In genomic region chr22:47002692-47003091, GRCh38 we compare ENCODE assay signal across 35 cellular contexts.
"Had no signal": no experiment of that assay in that cellular context is flagged by ENCODE, and none has a peak within 500 bp of the region (broad histone marks: within the 10 kb centered on the region; RNA-seq: fewer than 3 reads in every experiment).

No MANE protein-coding gene starts in this region.

- H3K4me2 ChIP-seq: SK-N-SH had no signal

- H3K9me3 Mint-ChIP-seq: activated B cell treated with CpG ODN at 0.5 μM for 24 hours; activated CD4-positive, alpha-beta memory T cell treated with anti-CD3 and anti-CD28 coated beads for 36 hours; activated T-cell treated with anti-CD3 and anti-CD28 coated beads, Interleukin-2, amount 50 U/mL, for 72 hours; activated T-helper 17 cell treated with anti-CD3 and anti-CD28 coated beads, Interleukin-2, amount 50 U/mL, for 72 hours; brain; T-helper 1 cell treated with Interleukin-12 subunit alpha and Interleukin-12 subunit beta and Interleukin-4 antibody, amounts not matched to agents 30 μg/mL and 1 μg/mL, for 36 hours; T-helper 2 cell treated with Interferon-gamma antibody and Interleukin-4, amounts not matched to agents 5 μg/mL and 100 μg/mL, for 36 hours had no signal

- H3K4me3 ChIP-seq: MG63, Peyer's patch, SJSA1 had no signal

- H3K27me3 ChIP-seq: MG63, Peyer's patch, SJSA1 had no signal

- H3K9me2 ChIP-seq: SK-N-SH had no signal

- H3K27me3 Mint-ChIP-seq: activated B cell treated with CpG ODN at 0.5 μM for 24 hours; activated CD4-positive, alpha-beta memory T cell treated with anti-CD3 and anti-CD28 coated beads for 36 hours; activated CD8-positive, alpha-beta memory T cell treated with anti-CD3 and anti-CD28 coated beads, Interleukin-2, amount 10 ng/mL, durations not matched to agents 7 days and 5 days; activated T-helper 17 cell treated with anti-CD3 and anti-CD28 coated beads, Interleukin-2, amount 50 U/mL, for 72 hours; brain had no signal

- ATAC-seq: activated CD8-positive, alpha-beta memory T cell treated with anti-CD3 and anti-CD28 coated beads, Interleukin-2, amount 10 ng/mL, durations not matched to agents 7 days and 5 days; activated T-cell treated with anti-CD3 and anti-CD28 coated beads, Interleukin-2, amount 50 U/mL, for 72 hours; activated T-helper 17 cell treated with anti-CD3 and anti-CD28 coated beads, Interleukin-2, amount 50 U/mL, for 72 hours; PC-3 had no signal

- DNase-seq: activated B cell treated with CpG ODN at 0.5 μM for 24 hours; activated CD4-positive, alpha-beta memory T cell treated with anti-CD3 and anti-CD28 coated beads for 36 hours; activated CD4-positive, alpha-beta T cell treated with anti-CD3 and anti-CD28 coated beads for 4 hours; activated CD4-positive, alpha-beta T cell treated with anti-CD3 and anti-CD28 coated beads, Interleukin-2, amount 50 U/mL, for 1 hour; activated CD4-positive, CD25-positive, alpha-beta regulatory T cell treated with anti-CD3 and anti-CD28 coated beads, Interleukin-2, amount 50 U/mL, for 72 hours; activated CD8-positive, alpha-beta memory T cell treated with anti-CD3 and anti-CD28 coated beads, Interleukin-2, amount 10 ng/mL, durations not matched to agents 7 days and 5 days; activated effector memory CD4-positive, alpha-beta T cell treated with anti-CD3 and anti-CD28 coated beads, Interleukin-2, amount 50 U/mL, for 16 hours; activated naive CD4-positive, alpha-beta T cell; activated naive CD4-positive, alpha-beta T cell treated with anti-CD3 and anti-CD28 coated beads, Interleukin-2, amount 50 U/mL, for 16 hours; activated T-cell treated with anti-CD3 and anti-CD28 coated beads, Interleukin-2, amount 50 U/mL, for 1 hour; activated T-cell treated with anti-CD3 and anti-CD28 coated beads, Interleukin-2, amount 50 U/mL, for 72 hours; anterior cingulate cortex; caudate nucleus; Kasumi-1; KG1; MG63; NCI-H1048; NCI-H1105 treated with DMSO at 0.1 percent for 48 hours; NCI-H1436; NCI-H1694; NCI-H1930; NCI-H2081 treated with DMSO at 0.1 percent for 48 hours; NCI-H345; NCI-H524 treated with DMSO at 0.1 percent for 48 hours; NK-92 treated with Interleukin-12 subunit alpha and Interleukin-12 subunit beta, amount 100 ng/mL, for 24 hours; PC-3; Peyer's patch; RPMI8226; SHP77 treated with DMSO at 0.1 percent for 48 hours; SK-N-SH had no signal

- H3K36me3 ChIP-seq: MG63, SJSA1 had no signal

- H3K36me3 Mint-ChIP-seq: activated CD8-positive, alpha-beta memory T cell treated with anti-CD3 and anti-CD28 coated beads, Interleukin-2, amount 10 ng/mL, durations not matched to agents 7 days and 5 days had no signal

- H3K27ac ChIP-seq: Peyer's patch, SJSA1 had no signal

- H3K27ac Mint-ChIP-seq: activated CD4-positive, alpha-beta memory T cell treated with anti-CD3 and anti-CD28 coated beads for 36 hours; activated CD8-positive, alpha-beta memory T cell treated with anti-CD3 and anti-CD28 coated beads, Interleukin-2, amount 10 ng/mL, durations not matched to agents 7 days and 5 days; activated T-cell treated with anti-CD3 and anti-CD28 coated beads, Interleukin-2, amount 50 U/mL, for 72 hours; activated T-helper 17 cell treated with anti-CD3 and anti-CD28 coated beads, Interleukin-2, amount 50 U/mL, for 72 hours; brain had no signal

- H3K4me1 ChIP-seq: Peyer's patch had no signal

- H3K4me3 Mint-ChIP-seq: activated B cell treated with CpG ODN at 0.5 μM for 24 hours; activated CD4-positive, alpha-beta memory T cell treated with anti-CD3 and anti-CD28 coated beads for 36 hours; activated CD8-positive, alpha-beta memory T cell treated with anti-CD3 and anti-CD28 coated beads, Interleukin-2, amount 10 ng/mL, durations not matched to agents 7 days and 5 days; activated T-cell treated with anti-CD3 and anti-CD28 coated beads, Interleukin-2, amount 50 U/mL, for 72 hours; activated T-helper 17 cell treated with anti-CD3 and anti-CD28 coated beads, Interleukin-2, amount 50 U/mL, for 72 hours; brain; T-helper 1 cell treated with Interleukin-12 subunit alpha and Interleukin-12 subunit beta and Interleukin-4 antibody, amounts not matched to agents 30 μg/mL and 1 μg/mL, for 36 hours; T-helper 2 cell treated with Interferon-gamma antibody and Interleukin-4, amounts not matched to agents 5 μg/mL and 100 μg/mL, for 36 hours had no signal
